Comparison of ENCODE assay signal across 17 cellular contexts in the genomic region with DNA sequence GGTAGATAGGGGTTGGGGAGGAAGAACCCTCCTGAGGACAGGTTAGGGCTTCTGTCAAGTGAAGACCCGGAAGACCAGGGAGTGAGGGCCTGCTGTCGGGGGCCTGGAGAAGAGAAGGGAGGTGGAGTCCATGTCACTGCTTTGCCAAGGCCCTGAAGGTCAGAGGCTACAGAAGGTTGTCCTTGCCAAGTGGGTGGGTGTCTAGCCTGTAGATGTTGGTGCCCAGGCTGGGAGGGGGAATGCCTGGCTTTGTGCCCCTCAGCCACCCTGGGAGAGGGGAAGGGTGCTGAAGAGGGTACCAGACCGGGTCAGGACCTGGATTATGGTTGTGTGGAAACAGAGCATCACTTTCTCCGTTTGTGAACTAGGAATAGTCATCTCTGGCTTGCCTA.
"Had no signal": no experiment of that assay in that cellular context is flagged by ENCODE, and none has a peak within 500 bp of the region (broad histone marks: within the 10 kb centered on the region; RNA-seq: fewer than 3 reads in every experiment).

No MANE protein-coding gene starts in this region.

- H3K4me3 Mint-ChIP-seq: activated CD4-positive, alpha-beta memory T cell treated with anti-CD3 and anti-CD28 coated beads, Interleukin-2, amount 10 ng/mL, durations not matched to agents 7 days and 5 days; activated CD4-positive, alpha-beta T cell treated with anti-CD3 and anti-CD28 coated beads for 36 hours; activated T-cell treated with anti-CD3 and anti-CD28 coated beads, Interleukin-2, amount 50 U/mL, for 72 hours; naive thymus-derived CD4-positive, alpha-beta T cell; T-helper 17 cell had no signal

- H3K9me3 Mint-ChIP-seq: activated CD4-positive, alpha-beta memory T cell treated with anti-CD3 and anti-CD28 coated beads, Interleukin-2, amount 10 ng/mL, durations not matched to agents 7 days and 5 days; activated T-cell treated with anti-CD3 and anti-CD28 coated beads, Interleukin-2, amount 50 U/mL, for 72 hours; naive thymus-derived CD4-positive, alpha-beta T cell had no signal

- DNase-seq: activated CD4-positive, alpha-beta memory T cell treated with anti-CD3 and anti-CD28 coated beads, Interleukin-2, amount 10 ng/mL, durations not matched to agents 7 days and 5 days; activated CD4-positive, alpha-beta T cell treated with anti-CD3 and anti-CD28 coated beads for 36 hours; activated naive CD4-positive, alpha-beta T cell treated with Interleukin-2 at 50 U/mL for 16 hours; activated T-cell treated with anti-CD3 and anti-CD28 coated beads, Interleukin-2, amount 50 U/mL, for 72 hours; anterior cingulate cortex; dermis blood vessel endothelial cell; left colon; mammary epithelial cell; naive thymus-derived CD4-positive, alpha-beta T cell; SHP77 treated with DMSO at 0.1 percent for 48 hours; stimulated activated naive CD8-positive, alpha-beta T cell treated with anti-CD3 and anti-CD28 coated beads, Interleukin-15, Interleukin-2, amounts not matched to agents 100 U/mL and 50 U/mL, for 24 hours; T-helper 17 cell had no signal

- H3K27me3 Mint-ChIP-seq: activated CD4-positive, alpha-beta memory T cell treated with anti-CD3 and anti-CD28 coated beads, Interleukin-2, amount 10 ng/mL, durations not matched to agents 7 days and 5 days; activated CD4-positive, alpha-beta T cell treated with anti-CD3 and anti-CD28 coated beads for 36 hours; naive thymus-derived CD4-positive, alpha-beta T cell; T-helper 17 cell had no signal

- H3K27me3 ChIP-seq: breast epithelium, right atrium auricular region had no signal

- ATAC-seq: activated CD4-positive, alpha-beta T cell treated with anti-CD3 and anti-CD28 coated beads for 36 hours; activated T-cell treated with anti-CD3 and anti-CD28 coated beads, Interleukin-2, amount 50 U/mL, for 72 hours; left colon; naive thymus-derived CD4-positive, alpha-beta T cell; stimulated activated naive CD8-positive, alpha-beta T cell treated with anti-CD3 and anti-CD28 coated beads, Interleukin-15, Interleukin-2, amounts not matched to agents 100 U/mL and 50 U/mL, for 24 hours; T-helper 17 cell had no signal

- H3K27ac Mint-ChIP-seq: activated CD4-positive, alpha-beta memory T cell treated with anti-CD3 and anti-CD28 coated beads, Interleukin-2, amount 10 ng/mL, durations not matched to agents 7 days and 5 days; activated CD4-positive, alpha-beta T cell treated with anti-CD3 and anti-CD28 coated beads for 36 hours; activated T-cell treated with anti-CD3 and anti-CD28 coated beads, Interleukin-2, amount 50 U/mL, for 72 hours; naive thymus-derived CD4-positive, alpha-beta T cell; T-helper 17 cell had no signal

- H3K36me3 ChIP-seq: breast epithelium, right atrium auricular region had no signal

- H3K36me3 Mint-ChIP-seq: naive thymus-derived CD4-positive, alpha-beta T cell had no signal

- H3K4me1 ChIP-seq: parathyroid adenoma had no signal

- H3K4me3 ChIP-seq: breast epithelium, right atrium auricular region, smooth muscle cell had no signal

- H3K4me1 Mint-ChIP-seq: activated CD4-positive, alpha-beta memory T cell treated with anti-CD3 and anti-CD28 coated beads, Interleukin-2, amount 10 ng/mL, durations not matched to agents 7 days and 5 days; activated CD4-positive, alpha-beta T cell treated with anti-CD3 and anti-CD28 coated beads for 36 hours had no signal

- H3K9me3 ChIP-seq: breast epithelium, right atrium auricular region had no signal

- H3K27ac ChIP-seq: epithelial cell of prostate, parathyroid adenoma had no signal
